Comparison of ENCODE assay signal across 1 cellular context in the genomic region with DNA sequence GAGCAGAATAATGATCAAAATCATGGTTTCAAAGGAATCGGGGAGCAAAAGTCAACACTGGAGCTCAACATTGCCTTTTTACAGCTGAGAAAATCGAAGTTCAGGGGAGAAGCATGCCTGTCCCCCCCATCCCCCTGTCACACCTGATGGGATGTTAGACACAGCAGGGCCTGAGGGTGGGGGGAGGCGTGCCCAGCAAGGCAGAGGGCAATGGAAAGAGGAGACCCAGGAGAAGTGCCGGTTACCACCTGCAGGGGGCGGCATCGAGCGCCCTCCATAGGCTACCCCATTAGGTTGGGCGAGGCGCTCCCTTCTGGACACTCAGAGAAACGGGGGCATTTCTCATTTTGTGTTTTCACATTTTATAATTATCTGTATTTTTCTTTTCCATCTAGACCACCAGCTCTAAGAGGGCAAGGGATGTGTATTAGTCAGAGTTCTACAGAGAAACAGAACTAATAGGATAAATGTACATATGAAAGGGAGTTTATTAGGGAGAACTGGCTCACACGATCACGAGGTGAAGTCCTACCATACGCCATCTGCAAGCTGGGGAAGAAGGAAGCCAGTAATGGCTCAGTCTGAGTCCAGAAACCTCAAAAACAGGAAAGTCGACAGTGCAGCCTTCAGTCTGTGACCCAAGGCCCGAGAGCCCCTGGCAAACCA.
TF ChIP-seq lines count a peak whose summit lies in the region.

No MANE protein-coding gene starts in this region.

TF ChIP-seq in HepG2, 621 proteins besides CTCF, POLR2A, EP300 and RAD21 (continued from another document and continues in another):
- TF ChIP-seq, protein P1, sequence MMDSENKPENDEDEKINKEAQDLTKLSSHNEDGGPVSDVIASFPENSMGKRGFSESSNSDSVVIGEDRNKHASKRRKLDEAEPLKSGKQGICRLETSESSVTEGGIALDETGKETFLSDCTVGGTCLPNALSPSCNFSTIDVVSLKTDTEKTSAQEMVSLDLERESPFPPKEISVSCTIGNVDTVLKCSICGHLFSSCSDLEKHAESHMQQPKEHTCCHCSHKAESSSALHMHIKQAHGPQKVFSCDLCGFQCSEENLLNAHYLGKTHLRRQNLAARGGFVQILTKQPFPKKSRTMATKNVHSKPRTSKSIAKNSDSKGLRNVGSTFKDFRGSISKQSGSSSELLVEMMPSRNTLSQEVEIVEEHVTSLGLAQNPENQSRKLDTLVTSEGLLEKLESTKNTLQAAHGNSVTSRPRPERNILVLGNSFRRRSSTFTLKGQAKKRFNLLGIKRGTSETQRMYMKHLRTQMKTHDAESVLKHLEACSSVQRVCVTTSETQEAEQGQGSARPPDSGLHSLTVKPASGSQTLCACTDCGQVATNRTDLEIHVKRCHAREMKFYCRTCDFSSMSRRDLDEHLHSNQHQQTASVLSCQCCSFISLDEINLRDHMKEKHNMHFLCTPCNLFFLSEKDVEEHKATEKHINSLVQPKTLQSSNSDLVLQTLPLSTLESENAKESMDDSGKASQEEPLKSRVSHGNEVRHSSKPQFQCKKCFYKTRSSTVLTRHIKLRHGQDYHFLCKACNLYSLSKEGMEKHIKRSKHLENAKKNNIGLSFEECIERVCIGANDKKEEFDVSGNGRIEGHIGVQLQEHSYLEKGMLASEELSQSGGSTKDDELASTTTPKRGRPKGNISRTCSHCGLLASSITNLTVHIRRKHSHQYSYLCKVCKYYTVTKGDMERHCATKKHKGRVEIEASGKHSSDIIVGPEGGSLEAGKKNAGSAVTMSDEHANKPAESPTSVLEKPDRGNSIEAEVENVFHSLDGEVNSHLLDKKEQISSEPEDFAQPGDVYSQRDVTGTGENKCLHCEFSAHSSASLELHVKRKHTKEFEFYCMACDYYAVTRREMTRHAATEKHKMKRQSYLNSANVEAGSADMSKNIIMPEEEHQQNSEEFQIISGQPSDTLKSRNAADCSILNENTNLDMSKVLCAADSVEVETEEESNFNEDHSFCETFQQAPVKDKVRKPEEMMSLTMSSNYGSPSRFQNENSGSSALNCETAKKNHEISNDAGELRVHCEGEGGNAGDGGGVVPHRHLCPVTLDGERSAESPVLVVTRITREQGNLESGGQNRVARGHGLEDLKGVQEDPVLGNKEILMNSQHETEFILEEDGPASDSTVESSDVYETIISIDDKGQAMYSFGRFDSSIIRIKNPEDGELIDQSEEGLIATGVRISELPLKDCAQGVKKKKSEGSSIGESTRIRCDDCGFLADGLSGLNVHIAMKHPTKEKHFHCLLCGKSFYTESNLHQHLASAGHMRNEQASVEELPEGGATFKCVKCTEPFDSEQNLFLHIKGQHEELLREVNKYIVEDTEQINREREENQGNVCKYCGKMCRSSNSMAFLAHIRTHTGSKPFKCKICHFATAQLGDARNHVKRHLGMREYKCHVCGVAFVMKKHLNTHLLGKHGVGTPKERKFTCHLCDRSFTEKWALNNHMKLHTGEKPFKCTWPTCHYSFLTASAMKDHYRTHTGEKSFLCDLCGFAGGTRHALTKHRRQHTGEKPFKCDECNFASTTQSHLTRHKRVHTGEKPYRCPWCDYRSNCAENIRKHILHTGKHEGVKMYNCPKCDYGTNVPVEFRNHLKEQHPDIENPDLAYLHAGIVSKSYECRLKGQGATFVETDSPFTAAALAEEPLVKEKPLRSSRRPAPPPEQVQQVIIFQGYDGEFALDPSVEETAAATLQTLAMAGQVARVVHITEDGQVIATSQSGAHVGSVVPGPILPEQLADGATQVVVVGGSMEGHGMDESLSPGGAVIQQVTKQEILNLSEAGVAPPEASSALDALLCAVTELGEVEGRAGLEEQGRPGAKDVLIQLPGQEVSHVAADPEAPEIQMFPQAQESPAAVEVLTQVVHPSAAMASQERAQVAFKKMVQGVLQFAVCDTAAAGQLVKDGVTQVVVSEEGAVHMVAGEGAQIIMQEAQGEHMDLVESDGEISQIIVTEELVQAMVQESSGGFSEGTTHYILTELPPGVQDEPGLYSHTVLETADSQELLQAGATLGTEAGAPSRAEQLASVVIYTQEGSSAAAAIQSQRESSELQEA (CRISPR knock-in tag; IDR thresholded peaks at IDR 0.05; ENCODE audit: not compliant biosample characterization), result no peak
- TF ChIP-seq YY1 (IDR thresholded peaks at IDR 0.05; ENCODE audit: insufficient read depth, insufficient replicate concordance, low read depth, low read length), result peak; percentile 48
- no peak for TF ChIP-seq NCOA2 (CRISPR knock-in tag; IDR thresholded peaks at IDR 0.05)
- TF ChIP-seq, protein P2, sequence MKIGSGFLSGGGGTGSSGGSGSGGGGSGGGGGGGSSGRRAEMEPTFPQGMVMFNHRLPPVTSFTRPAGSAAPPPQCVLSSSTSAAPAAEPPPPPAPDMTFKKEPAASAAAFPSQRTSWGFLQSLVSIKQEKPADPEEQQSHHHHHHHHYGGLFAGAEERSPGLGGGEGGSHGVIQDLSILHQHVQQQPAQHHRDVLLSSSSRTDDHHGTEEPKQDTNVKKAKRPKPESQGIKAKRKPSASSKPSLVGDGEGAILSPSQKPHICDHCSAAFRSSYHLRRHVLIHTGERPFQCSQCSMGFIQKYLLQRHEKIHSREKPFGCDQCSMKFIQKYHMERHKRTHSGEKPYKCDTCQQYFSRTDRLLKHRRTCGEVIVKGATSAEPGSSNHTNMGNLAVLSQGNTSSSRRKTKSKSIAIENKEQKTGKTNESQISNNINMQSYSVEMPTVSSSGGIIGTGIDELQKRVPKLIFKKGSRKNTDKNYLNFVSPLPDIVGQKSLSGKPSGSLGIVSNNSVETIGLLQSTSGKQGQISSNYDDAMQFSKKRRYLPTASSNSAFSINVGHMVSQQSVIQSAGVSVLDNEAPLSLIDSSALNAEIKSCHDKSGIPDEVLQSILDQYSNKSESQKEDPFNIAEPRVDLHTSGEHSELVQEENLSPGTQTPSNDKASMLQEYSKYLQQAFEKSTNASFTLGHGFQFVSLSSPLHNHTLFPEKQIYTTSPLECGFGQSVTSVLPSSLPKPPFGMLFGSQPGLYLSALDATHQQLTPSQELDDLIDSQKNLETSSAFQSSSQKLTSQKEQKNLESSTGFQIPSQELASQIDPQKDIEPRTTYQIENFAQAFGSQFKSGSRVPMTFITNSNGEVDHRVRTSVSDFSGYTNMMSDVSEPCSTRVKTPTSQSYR (CRISPR knock-in tag; IDR thresholded peaks at IDR 0.05; ENCODE audit: borderline replicate concordance), result 0 out of 2 replicates have a peak, but pooled peaks have one; percentile 28
- 0 out of 2 replicates have a peak, but pooled peaks have one; percentile 33 for TF ChIP-seq ZNF501 (CRISPR knock-in tag; IDR thresholded peaks at IDR 0.05)
- TF ChIP-seq SMC3 (IDR thresholded peaks at IDR 0.05; ENCODE audit: low read length), result peak; percentile 37
- TF ChIP-seq, protein P3, sequence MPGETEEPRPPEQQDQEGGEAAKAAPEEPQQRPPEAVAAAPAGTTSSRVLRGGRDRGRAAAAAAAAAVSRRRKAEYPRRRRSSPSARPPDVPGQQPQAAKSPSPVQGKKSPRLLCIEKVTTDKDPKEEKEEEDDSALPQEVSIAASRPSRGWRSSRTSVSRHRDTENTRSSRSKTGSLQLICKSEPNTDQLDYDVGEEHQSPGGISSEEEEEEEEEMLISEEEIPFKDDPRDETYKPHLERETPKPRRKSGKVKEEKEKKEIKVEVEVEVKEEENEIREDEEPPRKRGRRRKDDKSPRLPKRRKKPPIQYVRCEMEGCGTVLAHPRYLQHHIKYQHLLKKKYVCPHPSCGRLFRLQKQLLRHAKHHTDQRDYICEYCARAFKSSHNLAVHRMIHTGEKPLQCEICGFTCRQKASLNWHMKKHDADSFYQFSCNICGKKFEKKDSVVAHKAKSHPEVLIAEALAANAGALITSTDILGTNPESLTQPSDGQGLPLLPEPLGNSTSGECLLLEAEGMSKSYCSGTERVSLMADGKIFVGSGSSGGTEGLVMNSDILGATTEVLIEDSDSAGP (CRISPR knock-in tag; IDR thresholded peaks at IDR 0.05; ENCODE audit: borderline replicate concordance), result 0 out of 2 replicates have a peak, but pooled peaks have one; percentile 24
- TF ChIP-seq, protein P4, sequence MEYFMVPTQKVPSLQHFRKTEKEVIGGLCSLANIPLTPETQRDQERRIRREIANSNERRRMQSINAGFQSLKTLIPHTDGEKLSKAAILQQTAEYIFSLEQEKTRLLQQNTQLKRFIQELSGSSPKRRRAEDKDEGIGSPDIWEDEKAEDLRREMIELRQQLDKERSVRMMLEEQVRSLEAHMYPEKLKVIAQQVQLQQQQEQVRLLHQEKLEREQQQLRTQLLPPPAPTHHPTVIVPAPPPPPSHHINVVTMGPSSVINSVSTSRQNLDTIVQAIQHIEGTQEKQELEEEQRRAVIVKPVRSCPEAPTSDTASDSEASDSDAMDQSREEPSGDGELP (IDR thresholded peaks at IDR 0.05; ENCODE audit: borderline replicate concordance, low read depth), result 0 out of 2 replicates have a peak, but pooled peaks have one; percentile 19
- TF ChIP-seq, protein P5, sequence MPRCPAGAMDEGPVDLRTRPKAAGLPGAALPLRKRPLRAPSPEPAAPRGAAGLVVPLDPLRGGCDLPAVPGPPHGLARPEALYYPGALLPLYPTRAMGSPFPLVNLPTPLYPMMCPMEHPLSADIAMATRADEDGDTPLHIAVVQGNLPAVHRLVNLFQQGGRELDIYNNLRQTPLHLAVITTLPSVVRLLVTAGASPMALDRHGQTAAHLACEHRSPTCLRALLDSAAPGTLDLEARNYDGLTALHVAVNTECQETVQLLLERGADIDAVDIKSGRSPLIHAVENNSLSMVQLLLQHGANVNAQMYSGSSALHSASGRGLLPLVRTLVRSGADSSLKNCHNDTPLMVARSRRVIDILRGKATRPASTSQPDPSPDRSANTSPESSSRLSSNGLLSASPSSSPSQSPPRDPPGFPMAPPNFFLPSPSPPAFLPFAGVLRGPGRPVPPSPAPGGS (CRISPR knock-in tag; IDR thresholded peaks at IDR 0.05), result no peak
- TF ChIP-seq KDM2A (CRISPR knock-in tag; IDR thresholded peaks at IDR 0.05; ENCODE audit: borderline replicate concordance, low read depth), result peak; percentile 40; the same call in 1 of the 2 replicates
- 0 out of 2 replicates have a peak, but pooled peaks have one; percentile 31 for TF ChIP-seq BORCS8-MEF2B (CRISPR knock-in tag; IDR thresholded peaks at IDR 0.05)
- TF ChIP-seq, protein P6, sequence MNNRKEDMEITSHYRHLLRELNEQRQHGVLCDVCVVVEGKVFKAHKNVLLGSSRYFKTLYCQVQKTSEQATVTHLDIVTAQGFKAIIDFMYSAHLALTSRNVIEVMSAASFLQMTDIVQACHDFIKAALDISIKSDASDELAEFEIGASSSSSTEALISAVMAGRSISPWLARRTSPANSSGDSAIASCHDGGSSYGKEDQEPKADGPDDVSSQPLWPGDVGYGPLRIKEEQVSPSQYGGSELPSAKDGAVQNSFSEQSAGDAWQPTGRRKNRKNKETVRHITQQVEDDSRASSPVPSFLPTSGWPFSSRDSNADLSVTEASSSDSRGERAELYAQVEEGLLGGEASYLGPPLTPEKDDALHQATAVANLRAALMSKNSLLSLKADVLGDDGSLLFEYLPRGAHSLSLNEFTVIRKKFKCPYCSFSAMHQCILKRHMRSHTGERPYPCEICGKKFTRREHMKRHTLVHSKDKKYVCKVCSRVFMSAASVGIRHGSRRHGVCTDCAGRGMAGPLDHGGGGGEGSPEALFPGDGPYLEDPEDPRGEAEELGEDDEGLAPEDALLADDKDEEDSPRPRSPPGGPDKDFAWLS (CRISPR knock-in tag; IDR thresholded peaks at IDR 0.05; ENCODE audit: borderline replicate concordance), result no peak
- 0 out of 2 replicates have a peak, but pooled peaks have one; percentile 25 for TF ChIP-seq MIXL1 (CRISPR knock-in tag; IDR thresholded peaks at IDR 0.05)
- TF ChIP-seq, protein P7, sequence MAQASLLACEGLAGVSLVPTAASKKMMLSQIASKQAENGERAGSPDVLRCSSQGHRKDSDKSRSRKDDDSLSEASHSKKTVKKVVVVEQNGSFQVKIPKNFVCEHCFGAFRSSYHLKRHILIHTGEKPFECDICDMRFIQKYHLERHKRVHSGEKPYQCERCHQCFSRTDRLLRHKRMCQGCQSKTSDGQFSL (CRISPR knock-in tag; IDR thresholded peaks at IDR 0.05), result peak; percentile 89
- no peak for TF ChIP-seq ZSCAN29 (CRISPR knock-in tag; conservative IDR thresholded peaks at IDR 0.05)
- TF ChIP-seq, protein P8, sequence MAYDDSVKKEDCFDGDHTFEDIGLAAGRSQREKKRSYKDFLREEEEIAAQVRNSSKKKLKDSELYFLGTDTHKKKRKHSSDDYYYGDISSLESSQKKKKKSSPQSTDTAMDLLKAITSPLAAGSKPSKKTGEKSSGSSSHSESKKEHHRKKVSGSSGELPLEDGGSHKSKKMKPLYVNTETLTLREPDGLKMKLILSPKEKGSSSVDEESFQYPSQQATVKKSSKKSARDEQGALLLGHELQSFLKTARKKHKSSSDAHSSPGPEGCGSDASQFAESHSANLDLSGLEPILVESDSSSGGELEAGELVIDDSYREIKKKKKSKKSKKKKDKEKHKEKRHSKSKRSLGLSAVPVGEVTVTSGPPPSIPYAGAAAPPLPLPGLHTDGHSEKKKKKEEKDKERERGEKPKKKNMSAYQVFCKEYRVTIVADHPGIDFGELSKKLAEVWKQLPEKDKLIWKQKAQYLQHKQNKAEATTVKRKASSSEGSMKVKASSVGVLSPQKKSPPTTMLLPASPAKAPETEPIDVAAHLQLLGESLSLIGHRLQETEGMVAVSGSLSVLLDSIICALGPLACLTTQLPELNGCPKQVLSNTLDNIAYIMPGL (CRISPR knock-in tag; IDR thresholded peaks at IDR 0.05; ENCODE audit: borderline replicate concordance in 1 of 2, low read depth in 1 of 2), result peak in 1 of 2 experiments; percentile 81; a peak in 2 of 4 replicates
- peak; percentile 68 for TF ChIP-seq SALL1 (CRISPR knock-in tag; IDR thresholded peaks at IDR 0.05)
- TF ChIP-seq, protein P9, sequence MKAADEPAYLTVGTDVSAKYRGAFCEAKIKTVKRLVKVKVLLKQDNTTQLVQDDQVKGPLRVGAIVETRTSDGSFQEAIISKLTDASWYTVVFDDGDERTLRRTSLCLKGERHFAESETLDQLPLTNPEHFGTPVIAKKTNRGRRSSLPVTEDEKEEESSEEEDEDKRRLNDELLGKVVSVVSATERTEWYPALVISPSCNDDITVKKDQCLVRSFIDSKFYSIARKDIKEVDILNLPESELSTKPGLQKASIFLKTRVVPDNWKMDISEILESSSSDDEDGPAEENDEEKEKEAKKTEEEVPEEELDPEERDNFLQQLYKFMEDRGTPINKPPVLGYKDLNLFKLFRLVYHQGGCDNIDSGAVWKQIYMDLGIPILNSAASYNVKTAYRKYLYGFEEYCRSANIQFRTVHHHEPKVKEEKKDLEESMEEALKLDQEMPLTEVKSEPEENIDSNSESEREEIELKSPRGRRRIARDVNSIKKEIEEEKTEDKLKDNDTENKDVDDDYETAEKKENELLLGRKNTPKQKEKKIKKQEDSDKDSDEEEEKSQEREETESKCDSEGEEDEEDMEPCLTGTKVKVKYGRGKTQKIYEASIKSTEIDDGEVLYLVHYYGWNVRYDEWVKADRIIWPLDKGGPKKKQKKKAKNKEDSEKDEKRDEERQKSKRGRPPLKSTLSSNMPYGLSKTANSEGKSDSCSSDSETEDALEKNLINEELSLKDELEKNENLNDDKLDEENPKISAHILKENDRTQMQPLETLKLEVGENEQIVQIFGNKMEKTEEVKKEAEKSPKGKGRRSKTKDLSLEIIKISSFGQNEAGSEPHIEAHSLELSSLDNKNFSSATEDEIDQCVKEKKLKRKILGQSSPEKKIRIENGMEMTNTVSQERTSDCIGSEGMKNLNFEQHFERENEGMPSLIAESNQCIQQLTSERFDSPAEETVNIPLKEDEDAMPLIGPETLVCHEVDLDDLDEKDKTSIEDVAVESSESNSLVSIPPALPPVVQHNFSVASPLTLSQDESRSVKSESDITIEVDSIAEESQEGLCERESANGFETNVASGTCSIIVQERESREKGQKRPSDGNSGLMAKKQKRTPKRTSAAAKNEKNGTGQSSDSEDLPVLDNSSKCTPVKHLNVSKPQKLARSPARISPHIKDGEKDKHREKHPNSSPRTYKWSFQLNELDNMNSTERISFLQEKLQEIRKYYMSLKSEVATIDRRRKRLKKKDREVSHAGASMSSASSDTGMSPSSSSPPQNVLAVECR (CRISPR knock-in tag; IDR thresholded peaks at IDR 0.05; ENCODE audit: borderline replicate concordance), result peak; percentile 15; the same call in 1 of the 2 replicates
- 0 out of 2 replicates have a peak, but pooled peaks have one; percentile 23 for TF ChIP-seq ZNF605 (CRISPR knock-in tag; IDR thresholded peaks at IDR 0.05)
- TF ChIP-seq, protein P10, sequence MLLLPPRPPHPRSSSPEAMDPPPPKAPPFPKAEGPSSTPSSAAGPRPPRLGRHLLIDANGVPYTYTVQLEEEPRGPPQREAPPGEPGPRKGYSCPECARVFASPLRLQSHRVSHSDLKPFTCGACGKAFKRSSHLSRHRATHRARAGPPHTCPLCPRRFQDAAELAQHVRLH (CRISPR knock-in tag; IDR thresholded peaks at IDR 0.05; ENCODE audit: borderline replicate concordance, low read depth), result peak; percentile 69; the same call in 1 of the 2 replicates
